8 cellular contexts compared by ENCODE assay signal in genomic region chr14:94355191-94355794, GRCh38. TPM values are rescaled to one million over a fixed set of nuclear protein-coding genes. Genes with fewer than 3 reads are reported as not detected.
DNase-seq lines count a peak whose midpoint lies in the region; ATAC-seq, FAIRE-seq and TF ChIP-seq lines count a peak whose summit lies in the region.

No MANE protein-coding gene starts in this region.

- no peak overlapping the region for H3K4me3 ChIP-seq in LNCaP clone FGC (ENCODE audit: low read depth, low read length)
- H3K4me3 ChIP-seq in epithelial cell of esophagus (ENCODE audit: low read length): no peak overlapping the region

- peak; percentile 80 for DNase-seq in DMS 273 (lab: John Stamatoyannopoulos, UW; ENCODE audit: unreplicated experiment)
- no peak for DNase-seq in LNCaP clone FGC (ENCODE audit: low read depth)
- peak; percentile 77 for DNase-seq in epithelial cell of esophagus (ENCODE audit: low read depth)
- peak; percentile 50 for DNase-seq in mucosa of gallbladder (ENCODE audit: low spot score)
- no peak for DNase-seq in NCI-H1417 treated with DMSO at 0.1 percent for 48 hours (lab: John Stamatoyannopoulos, UW)
- no peak for DNase-seq in D721Med (ENCODE audit: insufficient read length, low spot score)

- no peak for FAIRE-seq in D721Med (lab: Jason Lieb, UNC)

- TF ChIP-seq CTCF in LNCaP clone FGC (IDR thresholded peaks at IDR 0.05; ENCODE audit: control insufficient read depth, extremely low read depth, insufficient read depth): peak; percentile 48
- TF ChIP-seq CTCF in epithelial cell of esophagus (IDR thresholded peaks at IDR 0.05; ENCODE audit: insufficient read depth, low read depth, low read length, missing control alignments): peak; percentile 69
- no peak for TF ChIP-seq CTCF in D721Med (IDR thresholded peaks at IDR 0.05; ENCODE audit: insufficient read depth, missing control alignments)

- ATAC-seq in GM21619 (IDR thresholded peaks at IDR 0.05; ENCODE audit: unreplicated experiment) (no peak), GM19452 (IDR thresholded peaks at IDR 0.05; ENCODE audit: unreplicated experiment) (no peak)

RNA-seq across cellular contexts. Expression of gene SERPINA2, which starts 11.2 kb away (rescaled TPM):
- not detected for total RNA-seq in mucosa of gallbladder

RNA-seq across cellular contexts. Expression of gene SERPINA6, which starts 32.2 kb away (rescaled TPM):
- 88.3 TPM for total RNA-seq in mucosa of gallbladder

RNA-seq across cellular contexts. Expression of gene SERPINA1, which starts 33.1 kb away (rescaled TPM):
- 348 TPM for total RNA-seq in mucosa of gallbladder

Comparison
In these comparisons a context has a peak if more than half of its experiments do, and no peak if none do; other contexts are left out.
1. DNase-seq: peak in DMS 273 (single experiment), epithelial cell of esophagus (single experiment) and mucosa of gallbladder (single experiment); none in LNCaP clone FGC (single experiment), NCI-H1417 treated with DMSO at 0.1 percent for 48 hours (single experiment) and D721Med (single experiment).